ENCODE assay signal across 8 cellular contexts in the genomic region with DNA sequence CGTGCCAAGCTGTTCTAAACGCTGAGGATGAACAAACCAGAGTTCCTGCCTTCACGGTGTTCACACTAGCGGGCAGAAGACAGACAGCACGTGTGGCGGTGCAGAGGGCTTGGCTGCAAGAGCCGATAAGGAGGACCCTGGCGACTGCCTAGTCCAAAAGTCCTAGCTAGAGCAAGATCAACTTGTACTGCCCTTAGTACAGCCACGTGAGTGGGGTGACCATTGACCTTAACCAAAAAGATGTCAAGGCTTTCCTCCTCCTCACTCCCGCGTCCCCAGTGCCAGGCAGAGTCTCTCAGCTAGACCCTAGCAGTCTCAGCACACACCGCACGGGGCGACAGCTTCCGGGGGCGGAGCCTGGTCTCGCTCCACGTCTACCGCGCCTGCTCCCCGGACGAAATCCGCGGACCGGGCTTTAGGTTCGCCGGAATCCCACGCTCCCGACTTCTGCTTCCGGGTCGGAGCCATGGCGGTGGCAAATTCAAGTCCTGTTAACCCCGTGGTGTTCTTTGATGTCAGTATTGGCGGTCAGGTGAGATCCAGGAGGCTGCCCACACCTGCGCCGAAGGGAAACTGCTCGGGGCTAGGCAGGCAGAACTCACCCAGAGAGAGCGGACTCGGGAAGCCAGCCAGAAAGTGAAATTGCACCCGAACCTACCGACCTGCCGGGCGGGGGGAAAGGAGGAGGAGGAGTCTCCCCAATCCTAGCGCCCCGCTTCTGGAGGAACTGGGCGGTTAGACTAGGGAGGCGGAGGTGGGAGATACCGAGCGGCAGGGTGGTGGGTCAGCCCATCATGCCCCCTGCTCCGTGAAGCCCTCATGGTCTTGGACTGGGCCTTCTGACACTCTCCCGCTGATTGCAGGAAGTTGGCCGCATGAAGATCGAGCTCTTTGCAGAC. TPM values are rescaled to one million over a fixed set of nuclear protein-coding genes. Genes with fewer than 3 reads are reported as not detected.
DNase-seq lines count a peak whose midpoint lies in the region; ATAC-seq and TF ChIP-seq lines count a peak whose summit lies in the region.

A gene (plus strand): TSS at position 443 of the 899 bp plus-strand sequence. CDS start 24 bp downstream, at position 467.

- H3K27ac ChIP-seq in upper lobe of right lung, result peak within 1 kb of the TSS; percentile 78

- in situ Hi-C loops in GM13976 (cut with MboI; ENCODE audit: low sequenced_read_pairs, unreplicated experiment), result no loop called here

- peaks cover 21% of the 10 kb centered on the region for H3K36me3 ChIP-seq in upper lobe of right lung

- TF ChIP-seq CTCF in GM13976 (IDR thresholded peaks at IDR 0.05; ENCODE audit: borderline replicate concordance, control extremely low read depth, extremely low read depth, insufficient read depth, missing control alignments) (no peak), upper lobe of right lung (IDR thresholded peaks at IDR 0.05) (no peak)

- H3K9me3 ChIP-seq in upper lobe of right lung, result no peaks in the 10 kb centered on the region

- no peaks in the 10 kb centered on the region for H3K27me3 ChIP-seq in upper lobe of right lung

- peak; percentile 96 for ATAC-seq in HG02870 (IDR thresholded peaks at IDR 0.05; ENCODE audit: unreplicated experiment)
- peak; percentile 100 for ATAC-seq in left cardiac atrium
- ATAC-seq in upper lobe of right lung, result peak; percentile 100

- H3K27ac Mint-ChIP-seq in T-helper 1 cell treated with Interleukin-12 subunit alpha and Interleukin-12 subunit beta and Interleukin-4 antibody, amounts not matched to agents 30 μg/mL and 1 μg/mL, for 36 hours, result peak within 1 kb of the TSS; percentile 89

- peak within 1 kb of the TSS; percentile 87 for H3K4me3 ChIP-seq in upper lobe of right lung

- H3K4me1 Mint-ChIP-seq in T-helper 1 cell treated with Interleukin-12 subunit alpha and Interleukin-12 subunit beta and Interleukin-4 antibody, amounts not matched to agents 30 μg/mL and 1 μg/mL, for 36 hours (ENCODE audit: low read depth), result peaks cover 35% of the 10 kb centered on the region

- peak; percentile 92 for DNase-seq in GM13976 (ENCODE audit: low spot score)
- DNase-seq in NCI-H1694 (lab: John Stamatoyannopoulos, UW), result peak; percentile 82
- peak; percentile 73 for DNase-seq in amniotic stem cell (lab: John Stamatoyannopoulos, UW)
- DNase-seq in left cardiac atrium, result peak; percentile 96
- DNase-seq in posterior vena cava (ENCODE audit: low spot score), result peak; percentile 98
- DNase-seq in upper lobe of right lung, result peak; percentile 98

- H3K4me3 Mint-ChIP-seq in T-helper 1 cell treated with Interleukin-12 subunit alpha and Interleukin-12 subunit beta and Interleukin-4 antibody, amounts not matched to agents 30 μg/mL and 1 μg/mL, for 36 hours, result peak within 1 kb of the TSS; percentile 98

- H3K9me3 Mint-ChIP-seq in T-helper 1 cell treated with Interleukin-12 subunit alpha and Interleukin-12 subunit beta and Interleukin-4 antibody, amounts not matched to agents 30 μg/mL and 1 μg/mL, for 36 hours, result no peaks in the 10 kb centered on the region

- H3K27me3 Mint-ChIP-seq in T-helper 1 cell treated with Interleukin-12 subunit alpha and Interleukin-12 subunit beta and Interleukin-4 antibody, amounts not matched to agents 30 μg/mL and 1 μg/mL, for 36 hours (ENCODE audit: low read depth), result peaks cover 5% of the 10 kb centered on the region

- peaks cover 18% of the 10 kb centered on the region for H3K36me3 Mint-ChIP-seq in T-helper 1 cell treated with Interleukin-12 subunit alpha and Interleukin-12 subunit beta and Interleukin-4 antibody, amounts not matched to agents 30 μg/mL and 1 μg/mL, for 36 hours (ENCODE audit: low read depth)

- H3K4me1 ChIP-seq in upper lobe of right lung, result peaks cover 13% of the 10 kb centered on the region

- intact Hi-C loops in left cardiac atrium (cut with DNase I), result no loop called here
- intact Hi-C loops in posterior vena cava (cut with DNase I), result no loop called here
- intact Hi-C loops in upper lobe of right lung (cut with DNase I), result no loop called here

RNA-seq across cellular contexts. Expression of the gene that starts here (rescaled TPM):
- total RNA-seq in left cardiac atrium, result 10 to 100 TPM; 21.3 to 24.4 TPM
- total RNA-seq in posterior vena cava, result 10 to 100 TPM; 13.2 to 21.7 TPM
- total RNA-seq in upper lobe of right lung, result 20.0 TPM

Comparison
In these comparisons a context has a peak if more than half of its experiments do, and no peak if none do; other contexts are left out.
1. Peak in every context shown above with its lines: DNase-seq, ATAC-seq, H3K4me3 ChIP-seq and H3K27ac ChIP-seq.